12 cellular contexts compared by ENCODE assay signal in the genomic region with DNA sequence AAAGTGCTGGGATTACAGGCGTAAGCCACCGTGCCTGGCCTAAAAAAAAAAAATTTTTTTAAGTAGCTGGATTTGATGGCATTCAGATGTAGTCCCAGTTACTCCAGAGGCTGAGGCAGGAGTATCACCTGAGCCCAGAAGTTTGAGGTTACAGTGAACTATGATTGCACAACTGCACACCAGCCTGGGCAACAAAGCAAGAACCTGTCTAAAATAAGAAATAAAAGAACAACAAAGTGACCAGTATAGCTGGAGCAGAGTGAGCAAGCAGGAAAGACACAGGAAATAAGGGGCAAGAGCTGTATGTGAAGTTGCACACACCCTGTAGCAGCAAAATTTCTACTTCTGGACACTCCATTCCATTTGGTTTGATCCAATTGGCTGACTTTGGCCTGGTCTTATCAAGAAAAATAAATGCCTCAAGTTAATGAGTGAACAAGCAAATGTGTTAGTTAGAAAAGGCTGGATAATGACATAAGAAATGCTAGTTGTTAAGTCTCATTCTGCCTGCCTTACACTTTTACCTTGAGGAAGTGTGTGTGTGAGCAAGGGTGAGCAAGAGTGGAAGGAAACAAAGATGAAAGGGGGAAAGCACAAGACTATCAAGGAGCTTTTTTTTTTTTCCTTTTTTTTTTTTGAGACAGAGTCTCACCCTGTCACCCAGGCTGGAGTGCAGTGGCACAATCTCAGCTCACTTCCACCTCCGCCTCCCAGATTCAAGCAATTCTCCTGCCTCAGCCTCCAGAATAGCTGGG. TPM values are rescaled to one million over a fixed set of nuclear protein-coding genes. Genes with fewer than 3 reads are reported as not detected.
DNase-seq lines count a peak whose midpoint lies in the region; ATAC-seq and TF ChIP-seq lines count a peak whose summit lies in the region.
"Had no signal": no experiment of that assay in that cellular context is flagged by ENCODE, and none has a peak within 500 bp of the region (broad histone marks: within the 10 kb centered on the region; RNA-seq: fewer than 3 reads in every experiment).

No MANE protein-coding gene starts in this region.

- no peaks in the 10 kb centered on the region for H3K9me3 ChIP-seq in heart left ventricle
- H3K9me3 ChIP-seq: gastroesophageal sphincter, suprapubic skin had no signal

- peak overlapping the region in 11 of 12 donors; percentile 78 to 97 (median 84) for H3K27ac ChIP-seq in heart left ventricle
- H3K27ac ChIP-seq: gastroesophageal sphincter, suprapubic skin had no signal

- H3K27ac Mint-ChIP-seq in activated T-helper 1 cell treated with anti-CD3 and anti-CD28 coated beads, Interleukin-12 subunit alpha, Interleukin-12 subunit beta, Interleukin-2, Interleukin-4 antibody, amounts not matched to agents 30 ng/mL and 10 ng/mL and 1 ng/mL, durations not matched to agents 14 hours and 24 hours and 36 hours = peak overlapping the region; percentile 83
- H3K27ac Mint-ChIP-seq in stimulated activated naive B cell treated with anti-CD40 and anti-IgM and Interleukin-4, amounts not matched to agents 10 μg/mL and 1 μg/mL and 100 μg/mL, for 72 hours = peak overlapping the region; percentile 89

- intact Hi-C loops in heart left ventricle (cut with DNase I) = loop anchor here in 1 of 10 donors (10.0 kb wide), 1 partner anchor 401 kb away; a partner anchor contains a TSS
- intact Hi-C loops in left cardiac atrium (cut with DNase I) = no loop called here
- intact Hi-C loops in activated T-helper 1 cell treated with anti-CD3 and anti-CD28 coated beads, Interleukin-12 subunit alpha, Interleukin-12 subunit beta, Interleukin-2, Interleukin-4 antibody, amounts not matched to agents 30 ng/mL and 10 ng/mL and 1 ng/mL, durations not matched to agents 14 hours and 24 hours and 36 hours (cut with micrococcal nuclease) = loop anchor here (10.0 kb wide), 1 partner anchor 641 kb away; no protein-coding TSS in a partner anchor
- intact Hi-C loops in left colon (cut with DNase I, micrococcal nuclease) = no loop called here

- peaks cover 2% of the 10 kb centered on the region for H3K36me3 Mint-ChIP-seq in activated T-helper 1 cell treated with anti-CD3 and anti-CD28 coated beads, Interleukin-12 subunit alpha, Interleukin-12 subunit beta, Interleukin-2, Interleukin-4 antibody, amounts not matched to agents 30 ng/mL and 10 ng/mL and 1 ng/mL, durations not matched to agents 14 hours and 24 hours and 36 hours (ENCODE audit: low read depth)
- no peaks in the 10 kb centered on the region for H3K36me3 Mint-ChIP-seq in stimulated activated naive B cell treated with anti-CD40 and anti-IgM and Interleukin-4, amounts not matched to agents 10 μg/mL and 1 μg/mL and 100 μg/mL, for 72 hours

- no peak for TF ChIP-seq POLR2A in heart left ventricle (IDR thresholded peaks at IDR 0.05)

- peaks cover 0 to 55% (median 21%) of the 10 kb centered on the region in 12 donors for H3K4me1 ChIP-seq in heart left ventricle

- peaks cover 46% of the 10 kb centered on the region for H3K4me1 Mint-ChIP-seq in activated T-helper 1 cell treated with anti-CD3 and anti-CD28 coated beads, Interleukin-12 subunit alpha, Interleukin-12 subunit beta, Interleukin-2, Interleukin-4 antibody, amounts not matched to agents 30 ng/mL and 10 ng/mL and 1 ng/mL, durations not matched to agents 14 hours and 24 hours and 36 hours (ENCODE audit: low read depth)
- peaks cover 29 to 40% of the 10 kb centered on the region in 2 donors for H3K4me1 Mint-ChIP-seq in stimulated activated naive B cell treated with anti-CD40 and anti-IgM and Interleukin-4, amounts not matched to agents 10 μg/mL and 1 μg/mL and 100 μg/mL, for 72 hours

- H3K27me3 ChIP-seq in heart left ventricle = no peaks in the 10 kb centered on the region
- H3K27me3 ChIP-seq: gastroesophageal sphincter, suprapubic skin had no signal

- ATAC-seq in heart left ventricle (no peak), left cardiac atrium (no peak), left colon (peak; percentile 57)
- ATAC-seq in stimulated activated naive B cell treated with anti-CD40 and anti-IgM and Interleukin-4, amounts not matched to agents 10 μg/mL and 1 μg/mL and 100 μg/mL, for 72 hours (replicated peaks) = no peak
- ATAC-seq: gastroesophageal sphincter had no signal

- no peaks in the 10 kb centered on the region for H3K9me3 Mint-ChIP-seq in activated T-helper 1 cell treated with anti-CD3 and anti-CD28 coated beads, Interleukin-12 subunit alpha, Interleukin-12 subunit beta, Interleukin-2, Interleukin-4 antibody, amounts not matched to agents 30 ng/mL and 10 ng/mL and 1 ng/mL, durations not matched to agents 14 hours and 24 hours and 36 hours
- no peaks in the 10 kb centered on the region for H3K9me3 Mint-ChIP-seq in stimulated activated naive B cell treated with anti-CD40 and anti-IgM and Interleukin-4, amounts not matched to agents 10 μg/mL and 1 μg/mL and 100 μg/mL, for 72 hours

- H3K27me3 Mint-ChIP-seq in activated T-helper 1 cell treated with anti-CD3 and anti-CD28 coated beads, Interleukin-12 subunit alpha, Interleukin-12 subunit beta, Interleukin-2, Interleukin-4 antibody, amounts not matched to agents 30 ng/mL and 10 ng/mL and 1 ng/mL, durations not matched to agents 14 hours and 24 hours and 36 hours (ENCODE audit: insufficient read depth) = no peaks in the 10 kb centered on the region
- H3K27me3 Mint-ChIP-seq in stimulated activated naive B cell treated with anti-CD40 and anti-IgM and Interleukin-4, amounts not matched to agents 10 μg/mL and 1 μg/mL and 100 μg/mL, for 72 hours = no peaks in the 10 kb centered on the region

- H3K4me3 Mint-ChIP-seq in activated T-helper 1 cell treated with anti-CD3 and anti-CD28 coated beads, Interleukin-12 subunit alpha, Interleukin-12 subunit beta, Interleukin-2, Interleukin-4 antibody, amounts not matched to agents 30 ng/mL and 10 ng/mL and 1 ng/mL, durations not matched to agents 14 hours and 24 hours and 36 hours = no peak overlapping the region
- H3K4me3 Mint-ChIP-seq in stimulated activated naive B cell treated with anti-CD40 and anti-IgM and Interleukin-4, amounts not matched to agents 10 μg/mL and 1 μg/mL and 100 μg/mL, for 72 hours = peak overlapping the region in 1 of 2 donors; percentile 3

- no peak for TF ChIP-seq CTCF in heart left ventricle (IDR thresholded peaks at IDR 0.05)

- no peak for DNase-seq in heart left ventricle
- DNase-seq in left cardiac atrium = no peak
- DNase-seq in activated T-helper 1 cell treated with anti-CD3 and anti-CD28 coated beads, Interleukin-12 subunit alpha, Interleukin-12 subunit beta, Interleukin-2, Interleukin-4 antibody, amounts not matched to agents 30 ng/mL and 10 ng/mL and 1 ng/mL, durations not matched to agents 14 hours and 24 hours and 36 hours (ENCODE audit: low spot score) = no peak
- DNase-seq in left colon = no peak
- DNase-seq in stimulated activated naive B cell treated with anti-CD40 and anti-IgM and Interleukin-4, amounts not matched to agents 10 μg/mL and 1 μg/mL and 100 μg/mL, for 72 hours = no peak
- no peak for DNase-seq in MV-4-11 (lab: John Stamatoyannopoulos, UW)
- no peak for DNase-seq in NCI-H2029 (lab: John Stamatoyannopoulos, UW)
- no peak for DNase-seq in globus pallidus (ENCODE audit: low spot score)
- DNase-seq: NCI-H2081; stimulated activated CD4-positive, alpha-beta T cell treated with anti-CD3 and anti-CD28 coated beads, Interleukin-2, amount 100 ng/mL, for 24 hours had no signal

- WGBS in heart left ventricle, 4 donors = 79 to 90% (median 87%) methylated on average over 3 of the region's 3 CpGs

- peaks cover 0 to 12% (median 0%) of the 10 kb centered on the region in 9 donors for H3K36me3 ChIP-seq in heart left ventricle
- H3K36me3 ChIP-seq: gastroesophageal sphincter, suprapubic skin had no signal

- no peak overlapping the region for H3K4me3 ChIP-seq in heart left ventricle
- H3K4me3 ChIP-seq: gastroesophageal sphincter, suprapubic skin had no signal

RNA-seq across cellular contexts. Expression of a gene that starts 7.9 kb away (rescaled TPM):
- total RNA-seq in heart left ventricle (100 to 1,000 TPM; 209 to 865 (median 423) TPM), left cardiac atrium (100 to 1,000 TPM; 241 to 296 TPM), left colon (100 to 1,000 TPM; 251 to 302 TPM)
- polyA plus RNA-seq in heart left ventricle = 1,000 to 10,000 TPM in 1 of 2 donors, 100 to 1,000 TPM in 1; 286 to 3,101 TPM
- 128 and 132 TPM in 2 replicates for total RNA-seq in activated T-helper 1 cell treated with anti-CD3 and anti-CD28 coated beads, Interleukin-12 subunit alpha, Interleukin-12 subunit beta, Interleukin-2, Interleukin-4 antibody, amounts not matched to agents 30 ng/mL and 10 ng/mL and 1 ng/mL, durations not matched to agents 14 hours and 24 hours and 36 hours

RNA-seq across cellular contexts. Expression of a gene that starts 11.0 kb away (rescaled TPM):
- 10 to 100 TPM; 47.1 to 66.9 (median 58.4) TPM for total RNA-seq in heart left ventricle
- 10 to 100 TPM; 53.8 to 84.9 TPM for polyA plus RNA-seq in heart left ventricle
- total RNA-seq in left cardiac atrium = 10 to 100 TPM; 59.6 to 62.1 TPM
- 95.4 and 97.1 TPM in 2 replicates for total RNA-seq in activated T-helper 1 cell treated with anti-CD3 and anti-CD28 coated beads, Interleukin-12 subunit alpha, Interleukin-12 subunit beta, Interleukin-2, Interleukin-4 antibody, amounts not matched to agents 30 ng/mL and 10 ng/mL and 1 ng/mL, durations not matched to agents 14 hours and 24 hours and 36 hours
- 10 to 100 TPM; 45.7 to 48.6 TPM for total RNA-seq in left colon

RNA-seq across cellular contexts. Expression of a gene that starts 15.5 kb away (rescaled TPM):
- total RNA-seq in heart left ventricle (1 to 10 TPM; 2.4 to 6.4 (median 4.7) TPM), left cardiac atrium (1 to 10 TPM; 4.4 to 4.5 TPM), left colon (10 to 100 TPM; 34.7 to 40.3 TPM)
- 1 to 10 TPM; 2.1 to 8.8 TPM for polyA plus RNA-seq in heart left ventricle
- 18.7 and 19.3 TPM in 2 replicates for total RNA-seq in activated T-helper 1 cell treated with anti-CD3 and anti-CD28 coated beads, Interleukin-12 subunit alpha, Interleukin-12 subunit beta, Interleukin-2, Interleukin-4 antibody, amounts not matched to agents 30 ng/mL and 10 ng/mL and 1 ng/mL, durations not matched to agents 14 hours and 24 hours and 36 hours
